Comparison of ENCODE assay signal across 8 cellular contexts in genomic region chr7:78020131-78020873, GRCh38.
DNase-seq lines count a peak whose midpoint lies in the region; ATAC-seq and TF ChIP-seq lines count a peak whose summit lies in the region.

No MANE protein-coding gene starts in this region.

- peak; percentile 77 for TF ChIP-seq CTCF in upper lobe of right lung (IDR thresholded peaks at IDR 0.05)

- DNase-seq in Caki2 (ENCODE audit: low read depth): peak; percentile 58
- DNase-seq in NCI-H460 (ENCODE audit: extremely low read depth, low read depth): peak; percentile 70
- peak; percentile 8 to 27 for DNase-seq in activated CD4-positive, alpha-beta T cell treated with anti-CD3 and anti-CD28 coated beads, Interleukin-2, amount 50 U/mL, for 24 hours (ENCODE audit: low read depth in 1 of 2, low spot score in 1 of 2)
- DNase-seq in upper lobe of right lung: no peak

- H3K36me3 ChIP-seq in mucosa of rectum (ENCODE audit: control insufficient read depth in 2 of 2, insufficient read depth in 2 of 2, low read length in 2 of 2) (no peaks in the 10 kb centered on the region), upper lobe of right lung (no peaks in the 10 kb centered on the region)

- intact Hi-C loops in upper lobe of right lung (cut with DNase I): no loop called here

- peak; percentile 5 for ATAC-seq in GM19324 (IDR thresholded peaks at IDR 0.05; ENCODE audit: low FRiP score, unreplicated experiment)
- peak; percentile 38 for ATAC-seq in HG03439 (IDR thresholded peaks at IDR 0.05; ENCODE audit: unreplicated experiment)
- peak; percentile 81 for ATAC-seq in esophagus mucosa
- ATAC-seq in upper lobe of right lung: peak; percentile 82

- no peaks in the 10 kb centered on the region for H3K9me3 ChIP-seq in mucosa of rectum (ENCODE audit: control insufficient read depth in 2 of 2, low read length in 2 of 2)
- no peaks in the 10 kb centered on the region for H3K9me3 ChIP-seq in upper lobe of right lung

- H3K4me1 ChIP-seq in mucosa of rectum (ENCODE audit: control insufficient read depth in 2 of 2, insufficient read depth in 2 of 2, low read length in 2 of 2) (peaks cover 8 to 16% of the 10 kb centered on the region in 2 donors), upper lobe of right lung (peaks cover 13% of the 10 kb centered on the region)

- peak overlapping the region; percentile 63 to 65 for H3K9ac ChIP-seq in mucosa of rectum (ENCODE audit: low read depth in 1 of 2, low read length in 2 of 2)

- H3K4me3 ChIP-seq in mucosa of rectum (ENCODE audit: low read length in 2 of 2) (peak overlapping the region; percentile 64 to 77), upper lobe of right lung (peak overlapping the region; percentile 53)

- in situ Hi-C loops in Caki2 (cut with HindIII; ENCODE audit: low pct_unique_long_range_greater_than_20kb, low sequenced_read_pairs): no loop called here

- H3K27ac ChIP-seq in mucosa of rectum (ENCODE audit: low read depth in 2 of 2, low read length in 2 of 2): peak overlapping the region; percentile 85 to 87
- H3K27ac ChIP-seq in upper lobe of right lung: peak overlapping the region; percentile 96

- H3K27me3 ChIP-seq in mucosa of rectum (ENCODE audit: control insufficient read depth in 2 of 2, insufficient read depth in 2 of 2, low read length in 2 of 2): no peaks in the 10 kb centered on the region
- H3K27me3 ChIP-seq in upper lobe of right lung: no peaks in the 10 kb centered on the region

Comparison
In these comparisons a context has a peak if more than half of its experiments do, and no peak if none do; other contexts are left out.
1. ATAC-seq: peak in every context shown above with its lines; median percentile 82 in upper lobe of right lung; 81 in esophagus mucosa; 38 in HG03439; 5 in GM19324.